18 cellular contexts compared by ENCODE assay signal in genomic region chr13:76271728-76272232, GRCh38.
"Had no signal": no experiment of that assay in that cellular context is flagged by ENCODE, and none has a peak within 500 bp of the region (broad histone marks: within the 10 kb centered on the region; RNA-seq: fewer than 3 reads in every experiment).

No MANE protein-coding gene starts in this region.

- DNase-seq: activated CD4-positive, alpha-beta memory T cell treated with anti-CD3 and anti-CD28 coated beads for 36 hours; activated CD8-positive, alpha-beta memory T cell treated with anti-CD3 and anti-CD28 coated beads, Interleukin-2, amount 10 ng/mL, durations not matched to agents 7 days and 5 days; activated naive CD4-positive, alpha-beta T cell treated with anti-CD3 and anti-CD28 coated beads for 36 hours; activated naive CD8-positive, alpha-beta T cell treated with anti-CD3 and anti-CD28 coated beads, Interleukin-2, amount 50 U/mL, for 24 hours; activated T-cell treated with anti-CD3 and anti-CD28 coated beads, Interleukin-2, amount 50 U/mL, for 1 hour; glutamatergic neuron; immature natural killer cell; left cardiac atrium; lower lobe of right lung; naive thymus-derived CD4-positive, alpha-beta T cell; ovary; stimulated activated CD4-positive, alpha-beta T cell treated with anti-CD3 and anti-CD28 coated beads, Interleukin-1b, Interleukin-23, amount 100 ng/mL, for 48 hours; stomach; testis; upper lobe of right lung had no signal

- H3K4me3 ChIP-seq: ascending aorta, cardiac muscle cell, esophagus muscularis mucosa, lower lobe of right lung, ovary, stomach, testis, upper lobe of right lung had no signal

- H3K27ac ChIP-seq: ascending aorta, cardiac muscle cell, esophagus muscularis mucosa, lower lobe of right lung, ovary, stomach, testis, upper lobe of right lung had no signal

- H3K9me3 ChIP-seq: ascending aorta, esophagus muscularis mucosa, lower lobe of right lung, ovary, stomach, testis, upper lobe of right lung had no signal

- H3K4me1 ChIP-seq: ascending aorta, lower lobe of right lung, stomach, testis, upper lobe of right lung had no signal

- H3K27me3 ChIP-seq: ascending aorta, cardiac muscle cell, esophagus muscularis mucosa, ovary, stomach, testis, upper lobe of right lung had no signal

- H3K36me3 ChIP-seq: ascending aorta, cardiac muscle cell, esophagus muscularis mucosa, lower lobe of right lung, ovary, stomach, upper lobe of right lung had no signal
